8 cellular contexts compared by ENCODE assay signal in genomic region chr11:83249972-83250593, GRCh38. TPM values are rescaled to one million over a fixed set of nuclear protein-coding genes. Genes with fewer than 3 reads are reported as not detected.
A peak's percentile ranks its signal among the peaks of the same experiment; 100 is the strongest.
DNase-seq lines count a peak whose midpoint lies in the region; ATAC-seq and TF ChIP-seq lines count a peak whose summit lies in the region.

No MANE protein-coding gene starts in this region.

- no peaks in the 10 kb centered on the region for H3K9me3 Mint-ChIP-seq in CD4-positive, alpha-beta memory T cell

- no peaks in the 10 kb centered on the region for H3K27me3 ChIP-seq in CD4-positive, alpha-beta memory T cell (ENCODE audit: insufficient read depth, low read length)
- H3K27me3 ChIP-seq in left lung: no peaks in the 10 kb centered on the region

- H3K27ac Mint-ChIP-seq in CD4-positive, alpha-beta memory T cell: no peak overlapping the region

- H3K4me1 Mint-ChIP-seq in CD4-positive, alpha-beta memory T cell: peaks cover 0 to 4% (median 2%) of the 10 kb centered on the region in 4 donors

- no peak overlapping the region for H3K4me3 Mint-ChIP-seq in CD4-positive, alpha-beta memory T cell

- TF ChIP-seq CTCF in GM13977 (IDR thresholded peaks at IDR 0.05; ENCODE audit: extremely low read depth, insufficient read depth, missing control alignments) (peak; percentile 67), left lung (IDR thresholded peaks at IDR 0.05) (peak; percentile 59 to 74)

- in situ Hi-C loops in GM13977 (cut with MboI; ENCODE audit: low pct_unique_long_range_greater_than_20kb, low sequenced_read_pairs, unreplicated experiment): loop anchor here (10.0 kb wide), 2 partner anchors 345 to 565 kb away; partner anchors contain the start of genes DDIAS and PRCP

- CTCF ChIA-PET in CD4-positive, alpha-beta memory T cell (lab: Charles Lee; ENCODE audit: partially characterized antibody): interaction anchor here (0.7 to 6.2 kb wide), 49 partner anchors 8 to 532 kb away, joined by 3 to 93 read pairs (median 5); partner anchors contain the start of genes ANKRD42, CCDC90B, DDIAS and PRCP

- H3K36me3 ChIP-seq in CD4-positive, alpha-beta memory T cell (ENCODE audit: insufficient read depth, low read length): no peaks in the 10 kb centered on the region
- H3K36me3 ChIP-seq in left lung: no peaks in the 10 kb centered on the region

- H3K9me3 ChIP-seq in CD4-positive, alpha-beta memory T cell (ENCODE audit: control insufficient read depth in 1 of 2, low read length in 2 of 2): no peaks in the 10 kb centered on the region
- no peaks in the 10 kb centered on the region for H3K9me3 ChIP-seq in left lung

- POLR2A ChIA-PET in CD4-positive, alpha-beta memory T cell (lab: Charles Lee; ENCODE audit: partially characterized antibody): interaction anchor here (0.9 to 1.9 kb wide), 6 partner anchors 36 to 350 kb away, joined by 3 to 11 read pairs (median 4); partner anchors contain the start of genes ANKRD42, CCDC90B, DDIAS and PCF11

- intact Hi-C loops in CD4-positive, alpha-beta memory T cell (cut with micrococcal nuclease): loop anchor here (1.0 kb wide), 5 partner anchors 91 to 532 kb away; no protein-coding TSS in a partner anchor
- intact Hi-C loops in left lung (cut with DNase I): loop anchor here in 1 of 2 donors (10.0 kb wide), 1 partner anchor 345 kb away; the partner anchor contains the start of genes DDIAS and PRCP

- peaks cover 0 to 3% of the 10 kb centered on the region in 2 donors for H3K36me3 Mint-ChIP-seq in CD4-positive, alpha-beta memory T cell

- ATAC-seq in HG02938 (IDR thresholded peaks at IDR 0.05; ENCODE audit: unreplicated experiment) (peak; percentile 74), left lung (peak; percentile 83)

- DNase-seq in CD4-positive, alpha-beta memory T cell: peak in 4 of 5 donors; percentile 28 to 43 (median 38)
- DNase-seq in GM13977 (ENCODE audit: low spot score): peak; percentile 47
- peak; percentile 6 for DNase-seq in NCI-H510A (lab: John Stamatoyannopoulos, UW)
- peak; percentile 23 for DNase-seq in central memory CD4-positive, alpha-beta T cell
- no peak for DNase-seq in left lung
- no peak for DNase-seq in HK-2 (ENCODE audit: unreplicated experiment)
- no peak for DNase-seq in HuH-7.5 (ENCODE audit: low spot score)

- no peaks in the 10 kb centered on the region for H3K4me1 ChIP-seq in CD4-positive, alpha-beta memory T cell (ENCODE audit: insufficient read depth, low read length)
- no peaks in the 10 kb centered on the region for H3K4me1 ChIP-seq in left lung

- no peak overlapping the region for H3K4me3 ChIP-seq in CD4-positive, alpha-beta memory T cell (ENCODE audit: low read length in 2 of 2)
- H3K4me3 ChIP-seq in left lung: no peak overlapping the region

- no peaks in the 10 kb centered on the region for H3K27me3 Mint-ChIP-seq in CD4-positive, alpha-beta memory T cell

- H3K27ac ChIP-seq in CD4-positive, alpha-beta memory T cell (ENCODE audit: low read depth, low read length): no peak overlapping the region
- H3K27ac ChIP-seq in left lung: no peak overlapping the region

RNA-seq across cellular contexts. Expression of gene CCDC90B, which starts 36.1 kb away (rescaled TPM):
- 10 to 100 TPM; 37.6 to 38.0 TPM for total RNA-seq in CD4-positive, alpha-beta memory T cell
- 10 to 100 TPM; 60.8 to 79.5 TPM for polyA plus RNA-seq in CD4-positive, alpha-beta memory T cell
- total RNA-seq in left lung: 10 to 100 TPM; 22.5 to 30.1 TPM

RNA-seq across cellular contexts. Expression of gene ANKRD42, which starts 56.6 kb away (rescaled TPM):
- total RNA-seq in CD4-positive, alpha-beta memory T cell: 10 to 100 TPM in 1 of 2 experiments, 1 to 10 TPM in 1; 8.9 to 12.4 TPM
- polyA plus RNA-seq in CD4-positive, alpha-beta memory T cell: 1 to 10 TPM; 3.9 to 4.4 TPM
- total RNA-seq in left lung: 10 to 100 TPM; 11.5 to 14.1 TPM

Comparison
In these comparisons a context has a peak if more than half of its experiments do, and no peak if none do; other contexts are left out.
1. DNase-seq: peak in CD4-positive, alpha-beta memory T cell (4 of 5), GM13977 (single experiment), NCI-H510A (single experiment) and central memory CD4-positive, alpha-beta T cell (single experiment); none in left lung (0 of 2), HK-2 (single experiment) and HuH-7.5 (single experiment).